ENCODE assay signal across 8 cellular contexts in genomic region chr10:28533571-28534304, GRCh38. TPM values are rescaled to one million over a fixed set of nuclear protein-coding genes. Genes with fewer than 3 reads are reported as not detected.
DNase-seq lines count a peak whose midpoint lies in the region; ATAC-seq, FAIRE-seq and TF ChIP-seq lines count a peak whose summit lies in the region.

No MANE protein-coding gene starts in this region.

- no peaks in the 10 kb centered on the region for H3K9me3 ChIP-seq in right cardiac atrium (ENCODE audit: control insufficient read depth, low read length)

- no peaks in the 10 kb centered on the region for H3K27me3 Mint-ChIP-seq in T-cell

- H3K4me3 ChIP-seq in right cardiac atrium (ENCODE audit: low read length): peak overlapping the region; percentile 98
- peak overlapping the region; percentile 94 for H3K4me3 ChIP-seq in rectal smooth muscle tissue (ENCODE audit: low read length)
- H3K4me3 ChIP-seq in urinary bladder (ENCODE audit: low read depth, low read length): peak overlapping the region; percentile 100

- CTCF ChIA-PET in T-cell (lab: Charles Lee): interaction anchor here in 1 of 2 donors (0.6 to 0.7 kb wide), 2 partner anchors 74 to 354 kb away, joined by 3 to 4 read pairs; no protein-coding TSS in a partner anchor

- peak overlapping the region; percentile 92 to 99 (median 98) for H3K4me3 Mint-ChIP-seq in T-cell

- peak overlapping the region; percentile 96 for H3K27ac ChIP-seq in 22Rv1
- H3K27ac ChIP-seq in angular gyrus (ENCODE audit: low read depth, low read length): peak overlapping the region; percentile 70
- H3K27ac ChIP-seq in right cardiac atrium (ENCODE audit: low read length): peak overlapping the region; percentile 97
- peak overlapping the region; percentile 100 for H3K27ac ChIP-seq in rectal smooth muscle tissue (ENCODE audit: low read depth, low read length)
- H3K27ac ChIP-seq in urinary bladder (ENCODE audit: low read depth): peak overlapping the region; percentile 98

- ATAC-seq in HG03442 (IDR thresholded peaks at IDR 0.05; ENCODE audit: unreplicated experiment): peak; percentile 15
- peak; percentile 26 to 35 (median 32) for ATAC-seq in T-cell (replicated peaks in 1 of 4)
- ATAC-seq in right cardiac atrium: peak; percentile 3 to 40

- H3K9ac ChIP-seq in rectal smooth muscle tissue (ENCODE audit: low read length): peak overlapping the region; percentile 77

- FAIRE-seq in GM18507 (lab: Jason Lieb, UNC): no peak

- peaks cover 39% of the 10 kb centered on the region for H3K36me3 Mint-ChIP-seq in T-cell

- H3K4me1 Mint-ChIP-seq in T-cell: peaks cover 69 to 76% (median 71%) of the 10 kb centered on the region in 3 donors

- H3K9me3 Mint-ChIP-seq in T-cell: no peaks in the 10 kb centered on the region

- H3K27ac Mint-ChIP-seq in T-cell: peak overlapping the region; percentile 86 to 91

- POLR2A ChIA-PET in T-cell (lab: Charles Lee): interaction anchor here (0.5 to 1.6 kb wide), 7 partner anchors 12 to 199 kb away, joined by 3 to 8 read pairs (median 4); no protein-coding TSS in a partner anchor

- intact Hi-C loops in right cardiac atrium (cut with DNase I): loop anchor here in 2 of 4 donors (5.0 to 10.0 kb wide), 2 partner anchors 99 to 101 kb away; no protein-coding TSS in a partner anchor

- under 1% methylated on average over 64 of the region's 64 CpGs for WGBS in right cardiac atrium
- whole genome bisulfite sequencing in urinary bladder: under 1% methylated on average over 64 of the region's 64 CpGs

- H3K36me3 ChIP-seq in rectal smooth muscle tissue (ENCODE audit: control insufficient read depth, insufficient read depth, low read length): peaks cover 11% of the 10 kb centered on the region
- H3K36me3 ChIP-seq in urinary bladder (ENCODE audit: insufficient read depth): no peaks in the 10 kb centered on the region

- H3K27me3 ChIP-seq in right cardiac atrium (ENCODE audit: control insufficient read depth, insufficient read depth): no peaks in the 10 kb centered on the region
- no peaks in the 10 kb centered on the region for H3K27me3 ChIP-seq in rectal smooth muscle tissue (ENCODE audit: control insufficient read depth, insufficient read depth, low read length)

- DNase-seq in GM18507 (ENCODE audit: extremely low spot score, insufficient read length, low read depth): peak; percentile 11
- DNase-seq in T-cell: peak; percentile 42 to 74 (median 65)
- DNase-seq in right cardiac atrium: peak; percentile 72 to 92 (median 89)

- TF ChIP-seq CTCF in 22Rv1 (IDR thresholded peaks at IDR 0.05): no peak

- H3K4me1 ChIP-seq in right cardiac atrium (ENCODE audit: control insufficient read depth, insufficient read depth, low read length): peaks cover 1% of the 10 kb centered on the region
- H3K4me1 ChIP-seq in rectal smooth muscle tissue (ENCODE audit: control insufficient read depth, insufficient read depth, low read length): peaks cover 15% of the 10 kb centered on the region
- no peaks in the 10 kb centered on the region for H3K4me1 ChIP-seq in urinary bladder (ENCODE audit: insufficient read depth)

RNA-seq across cellular contexts. Expression of gene WAC, which starts 0.8 kb away (rescaled TPM):
- 100 to 1,000 TPM; 142 to 184 (median 157) TPM for total RNA-seq in T-cell
- 100 to 1,000 TPM; 102 to 110 (median 104) TPM for total RNA-seq in right cardiac atrium
- 30.5 TPM for polyA plus RNA-seq in right cardiac atrium
- total RNA-seq in urinary bladder: 158 TPM
- 79.5 TPM for polyA plus RNA-seq in urinary bladder

Comparison
In these comparisons a context has a peak if more than half of its experiments do, and no peak if none do; other contexts are left out.
1. Peak in every context shown above with its lines: DNase-seq, ATAC-seq, H3K4me3 ChIP-seq and H3K27ac ChIP-seq.
2. DNase-seq: peak in every context shown above with its lines; median percentile 89 in right cardiac atrium; 65 in T-cell; 11 in GM18507.